In genomic region chrX:136193771-136194170, GRCh38 we compare ENCODE assay signal across 12 cellular contexts. TPM values are rescaled to one million over a fixed set of nuclear protein-coding genes. Genes with fewer than 3 reads are reported as not detected.
DNase-seq lines count a peak whose midpoint lies in the region; ATAC-seq, FAIRE-seq and TF ChIP-seq lines count a peak whose summit lies in the region.
"Had no signal": no experiment of that assay in that cellular context is flagged by ENCODE, and none has a peak within 500 bp of the region (broad histone marks: within the 10 kb centered on the region; RNA-seq: fewer than 3 reads in every experiment).

No MANE protein-coding gene starts in this region.

- H3K4me3 ChIP-seq in epithelial cell of proximal tubule (ENCODE audit: low read depth, low read length) (peak overlapping the region; percentile 28), brain microvascular endothelial cell (ENCODE audit: low read depth, low read length) (no peak overlapping the region)

- H3K27me3 ChIP-seq in brain microvascular endothelial cell (replicated peaks), result no peaks in the 10 kb centered on the region

- H3K36me3 Mint-ChIP-seq in activated CD8-positive, alpha-beta memory T cell treated with anti-CD3 and anti-CD28 coated beads, Interleukin-2, amount 10 ng/mL, durations not matched to agents 7 days and 5 days, result peaks cover 3% of the 10 kb centered on the region
- peaks cover 3% of the 10 kb centered on the region in 2 donors for H3K36me3 Mint-ChIP-seq in stimulated activated naive B cell treated with anti-CD40 and anti-IgM and Interleukin-4, amounts not matched to agents 10 μg/mL and 1 μg/mL and 100 μg/mL, for 72 hours

- peak overlapping the region; percentile 37 for H3K4me3 Mint-ChIP-seq in activated CD8-positive, alpha-beta memory T cell treated with anti-CD3 and anti-CD28 coated beads, Interleukin-2, amount 10 ng/mL, durations not matched to agents 7 days and 5 days
- H3K4me3 Mint-ChIP-seq in stimulated activated naive B cell treated with anti-CD40 and anti-IgM and Interleukin-4, amounts not matched to agents 10 μg/mL and 1 μg/mL and 100 μg/mL, for 72 hours, result peak overlapping the region; percentile 5 to 78

- no peaks in the 10 kb centered on the region for H3K9me3 Mint-ChIP-seq in activated CD8-positive, alpha-beta memory T cell treated with anti-CD3 and anti-CD28 coated beads, Interleukin-2, amount 10 ng/mL, durations not matched to agents 7 days and 5 days (ENCODE audit: low read depth)
- no peaks in the 10 kb centered on the region for H3K9me3 Mint-ChIP-seq in stimulated activated naive B cell treated with anti-CD40 and anti-IgM and Interleukin-4, amounts not matched to agents 10 μg/mL and 1 μg/mL and 100 μg/mL, for 72 hours

- FAIRE-seq in RCC 7860 (lab: Jason Lieb, UNC), result peak; percentile 76

- ATAC-seq in activated CD8-positive, alpha-beta memory T cell treated with anti-CD3 and anti-CD28 coated beads, Interleukin-2, amount 10 ng/mL, durations not matched to agents 7 days and 5 days, result no peak
- peak; percentile 31 to 45 for ATAC-seq in stimulated activated naive B cell treated with anti-CD40 and anti-IgM and Interleukin-4, amounts not matched to agents 10 μg/mL and 1 μg/mL and 100 μg/mL, for 72 hours (replicated peaks)

- H3K36me3 ChIP-seq in brain microvascular endothelial cell (replicated peaks), result no peaks in the 10 kb centered on the region

- no peak overlapping the region for H3K27ac ChIP-seq in brain microvascular endothelial cell

- in situ Hi-C loops in G401 (cut with HindIII; ENCODE audit: low sequenced_read_pairs), result no loop called here
- in situ Hi-C loops in brain microvascular endothelial cell (cut with HindIII; ENCODE audit: low pct_ligation_motif_present, low sequenced_read_pairs), result no loop called here

- H3K4me1 Mint-ChIP-seq in activated CD8-positive, alpha-beta memory T cell treated with anti-CD3 and anti-CD28 coated beads, Interleukin-2, amount 10 ng/mL, durations not matched to agents 7 days and 5 days, result peaks cover 30% of the 10 kb centered on the region
- H3K4me1 Mint-ChIP-seq in stimulated activated naive B cell treated with anti-CD40 and anti-IgM and Interleukin-4, amounts not matched to agents 10 μg/mL and 1 μg/mL and 100 μg/mL, for 72 hours, result peaks cover 11 to 32% of the 10 kb centered on the region in 2 donors

- no peaks in the 10 kb centered on the region for H3K27me3 Mint-ChIP-seq in activated CD8-positive, alpha-beta memory T cell treated with anti-CD3 and anti-CD28 coated beads, Interleukin-2, amount 10 ng/mL, durations not matched to agents 7 days and 5 days
- peaks cover 0 to 7% of the 10 kb centered on the region in 2 donors for H3K27me3 Mint-ChIP-seq in stimulated activated naive B cell treated with anti-CD40 and anti-IgM and Interleukin-4, amounts not matched to agents 10 μg/mL and 1 μg/mL and 100 μg/mL, for 72 hours

- peak; percentile 43 for DNase-seq in activated CD8-positive, alpha-beta memory T cell treated with anti-CD3 and anti-CD28 coated beads, Interleukin-2, amount 10 ng/mL, durations not matched to agents 7 days and 5 days
- DNase-seq in activated CD8-positive, alpha-beta memory T cell treated with anti-CD3 and anti-CD28 coated beads, Interleukin-2, amount 50 U/mL, for 48 hours, result no peak
- peak; percentile 47 for DNase-seq in RCC 7860 (ENCODE audit: low spot score)
- no peak for DNase-seq in epithelial cell of proximal tubule (ENCODE audit: low read depth)
- no peak for DNase-seq in stimulated activated naive B cell treated with anti-CD40 and anti-IgM and Interleukin-4, amounts not matched to agents 10 μg/mL and 1 μg/mL and 100 μg/mL, for 72 hours
- no peak for DNase-seq in G401 (ENCODE audit: low spot score)
- DNase-seq in COLO668 (lab: John Stamatoyannopoulos, UW; ENCODE audit: unreplicated experiment), result no peak
- no peak for DNase-seq in brain microvascular endothelial cell
- DNase-seq: ACHN, H7, hypothalamus, NCI-H748 treated with DMSO at 0.1 percent for 48 hours had no signal

- CTCF ChIA-PET in activated CD8-positive, alpha-beta memory T cell treated with anti-CD3 and anti-CD28 coated beads, Interleukin-2, amount 10 ng/mL, durations not matched to agents 7 days and 5 days (lab: Charles Lee), result interaction anchor here (0.7 to 0.8 kb wide), 2 partner anchors 15 to 52 kb away, joined by 3 read pairs; no protein-coding TSS in a partner anchor

- no peak for TF ChIP-seq CTCF in epithelial cell of proximal tubule (conservative IDR thresholded peaks at IDR 0.05; ENCODE audit: low read depth, low read length)
- no peak for TF ChIP-seq CTCF in brain microvascular endothelial cell (IDR thresholded peaks at IDR 0.05; ENCODE audit: low read depth, low read length, missing control alignments)

- peak overlapping the region; percentile 38 for H3K27ac Mint-ChIP-seq in activated CD8-positive, alpha-beta memory T cell treated with anti-CD3 and anti-CD28 coated beads, Interleukin-2, amount 10 ng/mL, durations not matched to agents 7 days and 5 days
- no peak overlapping the region for H3K27ac Mint-ChIP-seq in stimulated activated naive B cell treated with anti-CD40 and anti-IgM and Interleukin-4, amounts not matched to agents 10 μg/mL and 1 μg/mL and 100 μg/mL, for 72 hours

RNA-seq across cellular contexts. Expression of gene FHL1, which starts 46.4 kb away (rescaled TPM):
- 10 to 100 TPM; 12.4 to 15.9 TPM for total RNA-seq in activated CD8-positive, alpha-beta memory T cell treated with anti-CD3 and anti-CD28 coated beads, Interleukin-2, amount 10 ng/mL, durations not matched to agents 7 days and 5 days
- 5.4 and 15.5 TPM in 2 replicates for total RNA-seq in epithelial cell of proximal tubule
- total RNA-seq in G401 (2014; rRNA removed; shearing (Covaris generic)), result 4.5 and 5.1 TPM in 2 replicates

RNA-seq across cellular contexts. Expression of gene MAP7D3, which starts 57.4 kb away (rescaled TPM):
- total RNA-seq in activated CD8-positive, alpha-beta memory T cell treated with anti-CD3 and anti-CD28 coated beads, Interleukin-2, amount 10 ng/mL, durations not matched to agents 7 days and 5 days, result 10 to 100 TPM; 13.1 to 13.9 TPM
- 10.9 and 18.6 TPM in 2 replicates for total RNA-seq in epithelial cell of proximal tubule
- 9.0 and 12.9 TPM in 2 replicates for total RNA-seq in G401 (2014; rRNA removed; shearing (Covaris generic))

Comparison
In these comparisons a context has a peak if more than half of its experiments do, and no peak if none do; other contexts are left out.
1. DNase-seq: peak in activated CD8-positive, alpha-beta memory T cell treated with anti-CD3 and anti-CD28 coated beads, Interleukin-2, amount 10 ng/mL, durations not matched to agents 7 days and 5 days (single experiment) and RCC 7860 (single experiment); none in activated CD8-positive, alpha-beta memory T cell treated with anti-CD3 and anti-CD28 coated beads, Interleukin-2, amount 50 U/mL, for 48 hours (single experiment), epithelial cell of proximal tubule (single experiment), stimulated activated naive B cell treated with anti-CD40 and anti-IgM and Interleukin-4, amounts not matched to agents 10 μg/mL and 1 μg/mL and 100 μg/mL, for 72 hours (single experiment), G401 (single experiment), COLO668 (single experiment) and brain microvascular endothelial cell (single experiment).